In the genomic region with DNA sequence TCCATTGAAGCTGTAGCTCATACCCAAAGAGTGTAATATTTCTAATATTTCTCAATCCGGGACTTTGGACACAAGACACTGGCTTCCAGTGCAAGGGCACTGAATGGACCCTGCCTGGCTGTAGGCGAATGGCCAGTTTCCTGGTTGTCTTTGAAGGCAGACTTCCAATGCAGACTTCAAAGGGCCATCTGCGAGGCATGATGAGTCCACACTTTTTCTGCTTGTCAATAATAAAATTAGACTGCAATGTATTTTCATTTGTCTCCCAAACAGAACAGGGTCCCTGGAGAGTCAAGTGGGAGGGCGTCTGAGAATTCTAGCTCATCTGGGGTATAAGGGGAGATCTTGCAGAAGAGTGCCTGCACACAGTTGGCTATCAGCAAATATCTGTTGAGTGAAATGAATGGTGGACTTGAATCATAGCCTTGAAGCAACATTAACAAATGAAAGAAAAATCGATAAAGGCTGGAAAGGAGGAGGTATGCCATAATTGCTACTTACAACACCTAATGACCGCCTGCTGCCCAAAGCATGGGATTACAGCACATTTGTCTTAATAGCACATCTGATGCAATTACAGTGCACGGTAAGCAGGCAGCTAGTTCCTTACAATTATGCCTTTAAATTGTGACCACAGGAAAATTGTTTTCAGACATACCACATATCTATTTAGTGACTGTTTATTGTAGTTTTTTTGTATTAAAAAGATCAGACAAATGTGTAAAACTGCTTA, we compare ENCODE assay signal across 1 cellular context.
TF ChIP-seq lines count a peak whose summit lies in the region.

No MANE protein-coding gene starts in this region.

TF ChIP-seq in HepG2, 621 proteins besides CTCF, POLR2A, EP300 and RAD21 (continued from another document and continues in another):
- TF ChIP-seq ERF (CRISPR knock-in tag; IDR thresholded peaks at IDR 0.05), result 0 out of 2 replicates have a peak, but pooled peaks have one; percentile 16
- TF ChIP-seq RCOR2 (CRISPR knock-in tag; IDR thresholded peaks at IDR 0.05), result peak; percentile 87
- TF ChIP-seq SAP130 (CRISPR knock-in tag; IDR thresholded peaks at IDR 0.05; ENCODE audit: low read depth), result peak; percentile 63; the same call in 1 of the 2 replicates
- TF ChIP-seq ZNF256 (CRISPR knock-in tag; conservative IDR thresholded peaks at IDR 0.05), result no peak
- TF ChIP-seq, protein P1, sequence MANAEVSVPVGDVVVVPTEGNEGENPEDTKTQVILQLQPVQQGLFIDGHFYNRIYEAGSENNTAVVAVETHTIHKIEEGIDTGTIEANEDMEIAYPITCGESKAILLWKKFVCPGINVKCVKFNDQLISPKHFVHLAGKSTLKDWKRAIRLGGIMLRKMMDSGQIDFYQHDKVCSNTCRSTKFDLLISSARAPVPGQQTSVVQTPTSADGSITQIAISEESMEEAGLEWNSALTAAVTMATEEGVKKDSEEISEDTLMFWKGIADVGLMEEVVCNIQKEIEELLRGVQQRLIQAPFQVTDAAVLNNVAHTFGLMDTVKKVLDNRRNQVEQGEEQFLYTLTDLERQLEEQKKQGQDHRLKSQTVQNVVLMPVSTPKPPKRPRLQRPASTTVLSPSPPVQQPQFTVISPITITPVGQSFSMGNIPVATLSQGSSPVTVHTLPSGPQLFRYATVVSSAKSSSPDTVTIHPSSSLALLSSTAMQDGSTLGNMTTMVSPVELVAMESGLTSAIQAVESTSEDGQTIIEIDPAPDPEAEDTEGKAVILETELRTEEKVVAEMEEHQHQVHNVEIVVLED (CRISPR knock-in tag; IDR thresholded peaks at IDR 0.05; ENCODE audit: borderline replicate concordance), result 0 out of 2 replicates have a peak, but pooled peaks have one; percentile 17
- no peak for TF ChIP-seq FOXA1 (IDR thresholded peaks at IDR 0.05)
- peak; percentile 32; the same call in 1 of the 2 replicates for TF ChIP-seq FOXA1 (CRISPR knock-in tag; IDR thresholded peaks at IDR 0.05)
- TF ChIP-seq RXRB (CRISPR knock-in tag; IDR thresholded peaks at IDR 0.05; ENCODE audit: borderline replicate concordance), result no peak
- TF ChIP-seq, protein P2, sequence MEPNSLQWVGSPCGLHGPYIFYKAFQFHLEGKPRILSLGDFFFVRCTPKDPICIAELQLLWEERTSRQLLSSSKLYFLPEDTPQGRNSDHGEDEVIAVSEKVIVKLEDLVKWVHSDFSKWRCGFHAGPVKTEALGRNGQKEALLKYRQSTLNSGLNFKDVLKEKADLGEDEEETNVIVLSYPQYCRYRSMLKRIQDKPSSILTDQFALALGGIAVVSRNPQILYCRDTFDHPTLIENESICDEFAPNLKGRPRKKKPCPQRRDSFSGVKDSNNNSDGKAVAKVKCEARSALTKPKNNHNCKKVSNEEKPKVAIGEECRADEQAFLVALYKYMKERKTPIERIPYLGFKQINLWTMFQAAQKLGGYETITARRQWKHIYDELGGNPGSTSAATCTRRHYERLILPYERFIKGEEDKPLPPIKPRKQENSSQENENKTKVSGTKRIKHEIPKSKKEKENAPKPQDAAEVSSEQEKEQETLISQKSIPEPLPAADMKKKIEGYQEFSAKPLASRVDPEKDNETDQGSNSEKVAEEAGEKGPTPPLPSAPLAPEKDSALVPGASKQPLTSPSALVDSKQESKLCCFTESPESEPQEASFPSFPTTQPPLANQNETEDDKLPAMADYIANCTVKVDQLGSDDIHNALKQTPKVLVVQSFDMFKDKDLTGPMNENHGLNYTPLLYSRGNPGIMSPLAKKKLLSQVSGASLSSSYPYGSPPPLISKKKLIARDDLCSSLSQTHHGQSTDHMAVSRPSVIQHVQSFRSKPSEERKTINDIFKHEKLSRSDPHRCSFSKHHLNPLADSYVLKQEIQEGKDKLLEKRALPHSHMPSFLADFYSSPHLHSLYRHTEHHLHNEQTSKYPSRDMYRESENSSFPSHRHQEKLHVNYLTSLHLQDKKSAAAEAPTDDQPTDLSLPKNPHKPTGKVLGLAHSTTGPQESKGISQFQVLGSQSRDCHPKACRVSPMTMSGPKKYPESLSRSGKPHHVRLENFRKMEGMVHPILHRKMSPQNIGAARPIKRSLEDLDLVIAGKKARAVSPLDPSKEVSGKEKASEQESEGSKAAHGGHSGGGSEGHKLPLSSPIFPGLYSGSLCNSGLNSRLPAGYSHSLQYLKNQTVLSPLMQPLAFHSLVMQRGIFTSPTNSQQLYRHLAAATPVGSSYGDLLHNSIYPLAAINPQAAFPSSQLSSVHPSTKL (CRISPR knock-in tag; IDR thresholded peaks at IDR 0.05), result peak; percentile 91
- TF ChIP-seq SUZ12 (IDR thresholded peaks at IDR 0.05; ENCODE audit: low read depth, low read length), result no peak
- TF ChIP-seq, protein P3, sequence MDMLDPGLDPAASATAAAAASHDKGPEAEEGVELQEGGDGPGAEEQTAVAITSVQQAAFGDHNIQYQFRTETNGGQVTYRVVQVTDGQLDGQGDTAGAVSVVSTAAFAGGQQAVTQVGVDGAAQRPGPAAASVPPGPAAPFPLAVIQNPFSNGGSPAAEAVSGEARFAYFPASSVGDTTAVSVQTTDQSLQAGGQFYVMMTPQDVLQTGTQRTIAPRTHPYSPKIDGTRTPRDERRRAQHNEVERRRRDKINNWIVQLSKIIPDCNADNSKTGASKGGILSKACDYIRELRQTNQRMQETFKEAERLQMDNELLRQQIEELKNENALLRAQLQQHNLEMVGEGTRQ (IDR thresholded peaks at IDR 0.05; ENCODE audit: low read depth, low read length), result no peak
- TF ChIP-seq, protein P3 (CRISPR knock-in tag; IDR thresholded peaks at IDR 0.05; ENCODE audit: borderline replicate concordance), result no peak
- TF ChIP-seq SIX1 (CRISPR knock-in tag; IDR thresholded peaks at IDR 0.05; ENCODE audit: borderline replicate concordance), result peak; percentile 15; the same call in 1 of the 2 replicates
- 0 out of 2 replicates have a peak, but pooled peaks have one; percentile 58 for TF ChIP-seq ZKSCAN8 (CRISPR knock-in tag; IDR thresholded peaks at IDR 0.05; ENCODE audit: borderline replicate concordance)
- TF ChIP-seq HNF4G (IDR thresholded peaks at IDR 0.05; ENCODE audit: borderline replicate concordance, low read depth, low read length), result peak; percentile 70
- TF ChIP-seq HNF4G (CRISPR knock-in tag; IDR thresholded peaks at IDR 0.05; ENCODE audit: borderline replicate concordance, low read depth), result peak; percentile 38; the same call in 1 of the 2 replicates
- TF ChIP-seq FOXA3 (CRISPR knock-in tag; IDR thresholded peaks at IDR 0.05), result peak; percentile 63
- no peak for TF ChIP-seq SOX13 (IDR thresholded peaks at IDR 0.05)
- TF ChIP-seq SOX13 (CRISPR knock-in tag; conservative IDR thresholded peaks at IDR 0.05 in 1 of 2, IDR thresholded peaks at IDR 0.05 in 1 of 2), result peak in 1 of 2 experiments; percentile 61; a peak in 2 of 4 replicates
- peak; percentile 71; the same call in 1 of the 2 replicates for TF ChIP-seq ZMAT3 (CRISPR knock-in tag; conservative IDR thresholded peaks at IDR 0.05)
- TF ChIP-seq RFXANK (CRISPR knock-in tag; IDR thresholded peaks at IDR 0.05), result no peak
- no peak for TF ChIP-seq ZNF605 (CRISPR knock-in tag; IDR thresholded peaks at IDR 0.05)
- no peak for TF ChIP-seq TGIF2 (CRISPR knock-in tag; IDR thresholded peaks at IDR 0.05)
- peak; percentile 83 for TF ChIP-seq CEBPB (IDR thresholded peaks at IDR 0.05; ENCODE audit: borderline replicate concordance, low read depth, low read length)
- peak; percentile 63; the same call in 1 of the 2 replicates for TF ChIP-seq YEATS2 (CRISPR knock-in tag; IDR thresholded peaks at IDR 0.05; ENCODE audit: borderline replicate concordance)
- TF ChIP-seq TARDBP (CRISPR knock-in tag; IDR thresholded peaks at IDR 0.05), result 0 out of 2 replicates have a peak, but pooled peaks have one; percentile 58
- TF ChIP-seq, protein P4, sequence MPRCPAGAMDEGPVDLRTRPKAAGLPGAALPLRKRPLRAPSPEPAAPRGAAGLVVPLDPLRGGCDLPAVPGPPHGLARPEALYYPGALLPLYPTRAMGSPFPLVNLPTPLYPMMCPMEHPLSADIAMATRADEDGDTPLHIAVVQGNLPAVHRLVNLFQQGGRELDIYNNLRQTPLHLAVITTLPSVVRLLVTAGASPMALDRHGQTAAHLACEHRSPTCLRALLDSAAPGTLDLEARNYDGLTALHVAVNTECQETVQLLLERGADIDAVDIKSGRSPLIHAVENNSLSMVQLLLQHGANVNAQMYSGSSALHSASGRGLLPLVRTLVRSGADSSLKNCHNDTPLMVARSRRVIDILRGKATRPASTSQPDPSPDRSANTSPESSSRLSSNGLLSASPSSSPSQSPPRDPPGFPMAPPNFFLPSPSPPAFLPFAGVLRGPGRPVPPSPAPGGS (CRISPR knock-in tag; IDR thresholded peaks at IDR 0.05), result no peak
- TF ChIP-seq SOX5 (CRISPR knock-in tag; IDR thresholded peaks at IDR 0.05; ENCODE audit: borderline replicate concordance), result peak; percentile 74; the same call in 1 of the 2 replicates
- peak; percentile 59 for TF ChIP-seq POGZ (CRISPR knock-in tag; IDR thresholded peaks at IDR 0.05)
- no peak for TF ChIP-seq LCORL (IDR thresholded peaks at IDR 0.05)
- 0 out of 2 replicates have a peak, but pooled peaks have one; percentile 23 for TF ChIP-seq LCORL (CRISPR knock-in tag; IDR thresholded peaks at IDR 0.05)
- peak; percentile 55; the same call in 1 of the 2 replicates for TF ChIP-seq KDM6A (CRISPR knock-in tag; IDR thresholded peaks at IDR 0.05; ENCODE audit: low read depth)
- peak; percentile 36; the same call in 1 of the 2 replicates for TF ChIP-seq BHLHE40 (IDR thresholded peaks at IDR 0.05; ENCODE audit: low read length)
- peak; percentile 57 for TF ChIP-seq SKI (IDR thresholded peaks at IDR 0.05; ENCODE audit: partially characterized antibody)
- TF ChIP-seq, protein P5, sequence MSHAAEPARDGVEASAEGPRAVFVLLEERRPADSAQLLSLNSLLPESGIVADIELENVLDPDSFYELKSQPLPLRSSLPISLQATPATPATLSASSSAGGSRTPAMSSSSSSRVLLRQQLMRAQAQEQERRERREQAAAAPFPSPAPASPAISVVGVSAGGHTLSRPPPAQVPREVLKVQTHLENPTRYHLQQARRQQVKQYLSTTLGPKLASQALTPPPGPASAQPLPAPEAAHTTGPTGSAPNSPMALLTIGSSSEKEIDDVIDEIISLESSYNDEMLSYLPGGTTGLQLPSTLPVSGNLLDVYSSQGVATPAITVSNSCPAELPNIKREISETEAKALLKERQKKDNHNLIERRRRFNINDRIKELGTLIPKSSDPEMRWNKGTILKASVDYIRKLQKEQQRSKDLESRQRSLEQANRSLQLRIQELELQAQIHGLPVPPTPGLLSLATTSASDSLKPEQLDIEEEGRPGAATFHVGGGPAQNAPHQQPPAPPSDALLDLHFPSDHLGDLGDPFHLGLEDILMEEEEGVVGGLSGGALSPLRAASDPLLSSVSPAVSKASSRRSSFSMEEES (CRISPR knock-in tag; IDR thresholded peaks at IDR 0.05), result peak; percentile 39; the same call in 1 of the 2 replicates
- peak in 1 of 2 experiments; percentile 38; a peak in 1 of 4 replicates for TF ChIP-seq NR2F1 (CRISPR knock-in tag; IDR thresholded peaks at IDR 0.05)
- TF ChIP-seq, protein P6, sequence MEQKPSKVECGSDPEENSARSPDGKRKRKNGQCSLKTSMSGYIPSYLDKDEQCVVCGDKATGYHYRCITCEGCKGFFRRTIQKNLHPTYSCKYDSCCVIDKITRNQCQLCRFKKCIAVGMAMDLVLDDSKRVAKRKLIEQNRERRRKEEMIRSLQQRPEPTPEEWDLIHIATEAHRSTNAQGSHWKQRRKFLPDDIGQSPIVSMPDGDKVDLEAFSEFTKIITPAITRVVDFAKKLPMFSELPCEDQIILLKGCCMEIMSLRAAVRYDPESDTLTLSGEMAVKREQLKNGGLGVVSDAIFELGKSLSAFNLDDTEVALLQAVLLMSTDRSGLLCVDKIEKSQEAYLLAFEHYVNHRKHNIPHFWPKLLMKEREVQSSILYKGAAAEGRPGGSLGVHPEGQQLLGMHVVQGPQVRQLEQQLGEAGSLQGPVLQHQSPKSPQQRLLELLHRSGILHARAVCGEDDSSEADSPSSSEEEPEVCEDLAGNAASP (CRISPR knock-in tag; IDR thresholded peaks at IDR 0.05; ENCODE audit: borderline replicate concordance), result 0 out of 2 replicates have a peak, but pooled peaks have one; percentile 19
- TF ChIP-seq, protein P7, sequence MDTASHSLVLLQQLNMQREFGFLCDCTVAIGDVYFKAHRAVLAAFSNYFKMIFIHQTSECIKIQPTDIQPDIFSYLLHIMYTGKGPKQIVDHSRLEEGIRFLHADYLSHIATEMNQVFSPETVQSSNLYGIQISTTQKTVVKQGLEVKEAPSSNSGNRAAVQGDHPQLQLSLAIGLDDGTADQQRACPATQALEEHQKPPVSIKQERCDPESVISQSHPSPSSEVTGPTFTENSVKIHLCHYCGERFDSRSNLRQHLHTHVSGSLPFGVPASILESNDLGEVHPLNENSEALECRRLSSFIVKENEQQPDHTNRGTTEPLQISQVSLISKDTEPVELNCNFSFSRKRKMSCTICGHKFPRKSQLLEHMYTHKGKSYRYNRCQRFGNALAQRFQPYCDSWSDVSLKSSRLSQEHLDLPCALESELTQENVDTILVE (CRISPR knock-in tag; IDR thresholded peaks at IDR 0.05), result peak; percentile 31; the same call in 1 of the 2 replicates
- TF ChIP-seq THAP9 (CRISPR knock-in tag; IDR thresholded peaks at IDR 0.05; ENCODE audit: borderline replicate concordance), result no peak
- peak; percentile 85 for TF ChIP-seq NFIC (IDR thresholded peaks at IDR 0.05; ENCODE audit: low read length)
- TF ChIP-seq NFYC (CRISPR knock-in tag; IDR thresholded peaks at IDR 0.05), result no peak
